Comparison of ENCODE assay signal across 1 cellular context in genomic region chr7:16754869-16755317, GRCh38.
TF ChIP-seq lines count a peak whose summit lies in the region.

No MANE protein-coding gene starts in this region.

TF ChIP-seq in SK-N-SH, 30 proteins besides CTCF, POLR2A, EP300 and RAD21:
- TF ChIP-seq ELF1 (IDR thresholded peaks at IDR 0.05) (no peak), RCOR1 (IDR thresholded peaks at IDR 0.05; ENCODE audit: low read length) (no peak), GABPA (IDR thresholded peaks at IDR 0.05; ENCODE audit: low read depth) (no peak), ZBTB33 (IDR thresholded peaks at IDR 0.05; ENCODE audit: borderline replicate concordance, low read depth) (no peak), FOXJ3 (CRISPR knock-in tag; IDR thresholded peaks at IDR 0.05) (no peak), MXI1 (IDR thresholded peaks at IDR 0.05; ENCODE audit: low read depth, low read length) (no peak), FOSL2 (IDR thresholded peaks at IDR 0.05; ENCODE audit: borderline replicate concordance, low read depth) (no peak), IRF3 (IDR thresholded peaks at IDR 0.05; ENCODE audit: low read depth, low read length) (no peak), TEAD4 (IDR thresholded peaks at IDR 0.05; ENCODE audit: borderline replicate concordance, insufficient read depth) (no peak), RFX5 (IDR thresholded peaks at IDR 0.05; ENCODE audit: low read length) (no peak), REST (IDR thresholded peaks at IDR 0.05; ENCODE audit: low read depth, low read length) (no peak), JUND (IDR thresholded peaks at IDR 0.05) (no peak), CHD2 (IDR thresholded peaks at IDR 0.05; ENCODE audit: low read length, partially characterized antibody) (no peak), USF1 (IDR thresholded peaks at IDR 0.05; ENCODE audit: borderline replicate concordance, low read depth) (no peak)
